Comparison of ENCODE assay signal across 1 cellular context in the genomic region with DNA sequence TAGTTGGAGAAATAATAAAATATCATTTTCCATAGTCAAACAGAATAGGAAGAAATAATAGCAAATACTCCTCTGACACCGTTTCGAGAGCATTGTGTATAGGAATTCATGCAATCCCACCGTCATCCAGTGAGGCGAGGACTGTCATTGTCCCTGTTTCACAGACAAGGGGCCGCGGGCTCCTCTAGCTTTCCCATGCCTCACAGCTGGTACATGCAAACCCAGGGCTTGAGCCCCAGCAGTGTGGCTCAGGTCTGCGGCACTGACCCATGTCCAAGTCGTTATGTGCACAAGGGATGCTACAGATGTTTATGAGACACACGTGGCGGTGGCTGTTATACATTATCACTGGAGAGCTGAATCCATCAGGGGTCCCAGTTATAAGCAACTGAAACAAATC.
TF ChIP-seq lines count a peak whose summit lies in the region.

No MANE protein-coding gene starts in this region.

TF ChIP-seq in IMR-90, 13 proteins besides CTCF, POLR2A, EP300 and RAD21:
- TF ChIP-seq FOS (IDR thresholded peaks at IDR 0.05; ENCODE audit: low read depth, low read length) = no peak
- TF ChIP-seq, protein P1, sequence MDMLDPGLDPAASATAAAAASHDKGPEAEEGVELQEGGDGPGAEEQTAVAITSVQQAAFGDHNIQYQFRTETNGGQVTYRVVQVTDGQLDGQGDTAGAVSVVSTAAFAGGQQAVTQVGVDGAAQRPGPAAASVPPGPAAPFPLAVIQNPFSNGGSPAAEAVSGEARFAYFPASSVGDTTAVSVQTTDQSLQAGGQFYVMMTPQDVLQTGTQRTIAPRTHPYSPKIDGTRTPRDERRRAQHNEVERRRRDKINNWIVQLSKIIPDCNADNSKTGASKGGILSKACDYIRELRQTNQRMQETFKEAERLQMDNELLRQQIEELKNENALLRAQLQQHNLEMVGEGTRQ (IDR thresholded peaks at IDR 0.05; ENCODE audit: low read depth, low read length) = no peak
- no peak for TF ChIP-seq BHLHE40 (IDR thresholded peaks at IDR 0.05; ENCODE audit: low read depth, low read length)
- no peak for TF ChIP-seq MAZ (IDR thresholded peaks at IDR 0.05; ENCODE audit: borderline replicate concordance, low read depth, low read length)
- TF ChIP-seq RCOR1 (IDR thresholded peaks at IDR 0.05; ENCODE audit: insufficient replicate concordance, low read length) = no peak
- no peak for TF ChIP-seq CHD1 (IDR thresholded peaks at IDR 0.05; ENCODE audit: low read depth, low read length)
- no peak for TF ChIP-seq MXI1 (IDR thresholded peaks at IDR 0.05; ENCODE audit: borderline replicate concordance, low read depth, low read length)
- no peak for TF ChIP-seq MAFK (IDR thresholded peaks at IDR 0.05; ENCODE audit: low read depth, low read length)
- TF ChIP-seq RFX5 (IDR thresholded peaks at IDR 0.05; ENCODE audit: low read depth, low read length) = no peak
- TF ChIP-seq NFE2L2 (IDR thresholded peaks at IDR 0.05; ENCODE audit: low read depth, low read length) = no peak
- TF ChIP-seq CEBPB (IDR thresholded peaks at IDR 0.05; ENCODE audit: low read depth, low read length) = no peak
- no peak for TF ChIP-seq SMC3 (IDR thresholded peaks at IDR 0.05; ENCODE audit: low read depth, low read length)
- TF ChIP-seq, protein P2, sequence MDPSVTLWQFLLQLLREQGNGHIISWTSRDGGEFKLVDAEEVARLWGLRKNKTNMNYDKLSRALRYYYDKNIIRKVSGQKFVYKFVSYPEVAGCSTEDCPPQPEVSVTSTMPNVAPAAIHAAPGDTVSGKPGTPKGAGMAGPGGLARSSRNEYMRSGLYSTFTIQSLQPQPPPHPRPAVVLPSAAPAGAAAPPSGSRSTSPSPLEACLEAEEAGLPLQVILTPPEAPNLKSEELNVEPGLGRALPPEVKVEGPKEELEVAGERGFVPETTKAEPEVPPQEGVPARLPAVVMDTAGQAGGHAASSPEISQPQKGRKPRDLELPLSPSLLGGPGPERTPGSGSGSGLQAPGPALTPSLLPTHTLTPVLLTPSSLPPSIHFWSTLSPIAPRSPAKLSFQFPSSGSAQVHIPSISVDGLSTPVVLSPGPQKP (IDR thresholded peaks at IDR 0.05; ENCODE audit: borderline replicate concordance, low read depth, low read length) = no peak
